In the genomic region with DNA sequence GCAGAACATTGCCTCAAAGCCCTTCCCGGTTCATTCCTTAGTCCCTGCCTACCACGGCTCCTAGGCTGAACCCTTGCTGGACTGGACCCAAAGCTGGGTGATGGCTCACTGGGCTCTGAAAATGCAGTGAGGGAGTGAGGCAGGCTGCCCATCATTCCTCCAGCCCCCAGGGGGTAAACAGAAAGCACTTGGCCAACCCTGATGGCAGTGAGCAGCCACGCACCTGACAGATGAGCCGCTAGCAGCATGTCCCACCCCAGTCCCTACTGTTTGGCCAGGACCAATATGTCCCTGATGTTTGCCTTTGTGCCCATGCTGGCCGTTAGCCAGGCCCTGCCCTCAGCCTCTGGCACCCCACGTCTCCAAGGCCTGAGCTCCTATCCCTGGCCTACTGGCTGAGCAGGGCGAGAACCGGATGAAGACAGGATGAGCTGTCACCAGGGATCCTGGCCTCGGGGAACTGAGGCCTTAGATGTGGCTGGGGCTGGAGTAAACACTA, we compare ENCODE assay signal across 16 cellular contexts. TPM values are rescaled to one million over a fixed set of nuclear protein-coding genes. Genes with fewer than 3 reads are reported as not detected.
DNase-seq lines count a peak whose midpoint lies in the region; ATAC-seq and TF ChIP-seq lines count a peak whose summit lies in the region.
"Had no signal": no experiment of that assay in that cellular context is flagged by ENCODE, and none has a peak within 500 bp of the region (broad histone marks: within the 10 kb centered on the region; RNA-seq: fewer than 3 reads in every experiment).

No MANE protein-coding gene starts in this region.

- intact Hi-C loops in body of pancreas (cut with DNase I): loop anchor here (5.0 kb wide), 1 partner anchor 108 kb away; no protein-coding TSS in a partner anchor
- intact Hi-C loops in mucosa of descending colon (cut with DNase I, micrococcal nuclease): no loop called here

- peaks cover 13% of the 10 kb centered on the region for H3K4me1 Mint-ChIP-seq in activated CD8-positive, alpha-beta T cell treated with anti-CD3 and anti-CD28 coated beads, Interleukin-2, amount 10 ng/mL, durations not matched to agents 7 days and 5 days (ENCODE audit: low read depth)
- H3K4me1 Mint-ChIP-seq: CD14-positive monocyte had no signal

- no peak overlapping the region for H3K27ac Mint-ChIP-seq in activated CD8-positive, alpha-beta T cell treated with anti-CD3 and anti-CD28 coated beads, Interleukin-2, amount 10 ng/mL, durations not matched to agents 7 days and 5 days
- H3K27ac Mint-ChIP-seq: T-helper 1 cell treated with Interleukin-12 subunit alpha and Interleukin-12 subunit beta and Interleukin-4 antibody, amounts not matched to agents 30 μg/mL and 1 μg/mL, for 36 hours had no signal

- no peak for TF ChIP-seq POLR2A in body of pancreas (IDR thresholded peaks at IDR 0.05)

- ATAC-seq in body of pancreas (peak; percentile 69), mucosa of descending colon (peak; percentile 55)
- no peak for ATAC-seq in activated CD8-positive, alpha-beta T cell treated with anti-CD3 and anti-CD28 coated beads, Interleukin-2, amount 10 ng/mL, durations not matched to agents 7 days and 5 days
- ATAC-seq: effector memory CD8-positive, alpha-beta T cell had no signal

- POLR2A ChIA-PET in activated CD8-positive, alpha-beta T cell treated with anti-CD3 and anti-CD28 coated beads, Interleukin-2, amount 10 ng/mL, durations not matched to agents 7 days and 5 days (lab: Charles Lee): no interaction called here

- no peaks in the 10 kb centered on the region for H3K9me3 Mint-ChIP-seq in activated CD8-positive, alpha-beta T cell treated with anti-CD3 and anti-CD28 coated beads, Interleukin-2, amount 10 ng/mL, durations not matched to agents 7 days and 5 days (ENCODE audit: insufficient read depth)
- H3K9me3 Mint-ChIP-seq: CD14-positive monocyte; effector memory CD8-positive, alpha-beta T cell; T-helper 1 cell treated with Interleukin-12 subunit alpha and Interleukin-12 subunit beta and Interleukin-4 antibody, amounts not matched to agents 30 μg/mL and 1 μg/mL, for 36 hours had no signal

- no peaks in the 10 kb centered on the region for H3K36me3 Mint-ChIP-seq in activated CD8-positive, alpha-beta T cell treated with anti-CD3 and anti-CD28 coated beads, Interleukin-2, amount 10 ng/mL, durations not matched to agents 7 days and 5 days (ENCODE audit: low read depth)
- H3K36me3 Mint-ChIP-seq: CD14-positive monocyte had no signal

- peak overlapping the region in 2 of 11 experiments; percentile 19 to 42; a peak in 4 of 22 replicates for H3K9ac ChIP-seq in BLaER1 treated with 17β-estradiol and CSF1 and Interleukin-3, amounts not matched to agents 10 nM and 100 nM

- H3K27me3 ChIP-seq in BLaER1 treated with 17β-estradiol and CSF1 and Interleukin-3, amounts not matched to agents 10 nM and 100 nM: no peaks in the 10 kb centered on the region
- no peaks in the 10 kb centered on the region for H3K27me3 ChIP-seq in body of pancreas
- H3K27me3 ChIP-seq: uterus had no signal

- H3K4me2 ChIP-seq in BLaER1 treated with 17β-estradiol and CSF1 and Interleukin-3, amounts not matched to agents 10 nM and 100 nM: peak overlapping the region; percentile 12 to 79 (median 67); a peak in 20 of 22 replicates

- H3K36me3 ChIP-seq in BLaER1 treated with 17β-estradiol and CSF1 and Interleukin-3, amounts not matched to agents 10 nM and 100 nM: no peaks in the 10 kb centered on the region
- H3K36me3 ChIP-seq in body of pancreas (replicated peaks in 1 of 2; ENCODE audit: insufficient read depth in 1 of 2, low read depth in 2 of 2) (no peaks in the 10 kb centered on the region), mucosa of descending colon (ENCODE audit: low read depth) (no peaks in the 10 kb centered on the region)
- H3K36me3 ChIP-seq: uterus had no signal

- H3K4me3 ChIP-seq in BLaER1 treated with 17β-estradiol and CSF1 and Interleukin-3, amounts not matched to agents 10 nM and 100 nM: no peak overlapping the region
- no peak overlapping the region for H3K4me3 ChIP-seq in body of pancreas
- H3K4me3 ChIP-seq in mucosa of descending colon: no peak overlapping the region
- H3K4me3 ChIP-seq: skin epidermis, uterus had no signal

- 44 to 56% methylated on average over 7 to 9 of the region's 9 CpGs for WGBS in body of pancreas, 2 donors

- H4K20me1 ChIP-seq in BLaER1 treated with 17β-estradiol and CSF1 and Interleukin-3, amounts not matched to agents 10 nM and 100 nM: no peaks in the 10 kb centered on the region

- H3K4me1 ChIP-seq in BLaER1 treated with 17β-estradiol and CSF1 and Interleukin-3, amounts not matched to agents 10 nM and 100 nM: peaks cover 17 to 59% (median 42%) of the 10 kb centered on the region in 10 experiments
- H3K4me1 ChIP-seq in body of pancreas (no peaks in the 10 kb centered on the region), mucosa of descending colon (ENCODE audit: low read depth) (no peaks in the 10 kb centered on the region)
- H3K4me1 ChIP-seq: uterus had no signal

- no peak overlapping the region for H3K4me3 Mint-ChIP-seq in activated CD8-positive, alpha-beta T cell treated with anti-CD3 and anti-CD28 coated beads, Interleukin-2, amount 10 ng/mL, durations not matched to agents 7 days and 5 days
- H3K4me3 Mint-ChIP-seq: CD14-positive monocyte; effector memory CD8-positive, alpha-beta T cell; T-helper 1 cell treated with Interleukin-12 subunit alpha and Interleukin-12 subunit beta and Interleukin-4 antibody, amounts not matched to agents 30 μg/mL and 1 μg/mL, for 36 hours had no signal

- TF ChIP-seq CTCF in body of pancreas (IDR thresholded peaks at IDR 0.05): no peak
- no peak for TF ChIP-seq CTCF in mucosa of descending colon (IDR thresholded peaks at IDR 0.05)

- DNase-seq in M059J (ENCODE audit: low read depth): peak; percentile 95
- peak in 2 of 4 donors; percentile 27 to 53 for DNase-seq in body of pancreas
- DNase-seq in mucosa of descending colon: peak in 2 of 3 donors; percentile 44 to 60
- DNase-seq in NCI-H146 (lab: John Stamatoyannopoulos, UW): no peak
- DNase-seq in hypothalamus (lab: John Stamatoyannopoulos, UW): no peak
- DNase-seq in SKM-1 treated with dmso at 0.1 percent for 144 hours (lab: John Stamatoyannopoulos, UW; ENCODE audit: unreplicated experiment): no peak
- no peak for DNase-seq in activated CD8-positive, alpha-beta T cell treated with anti-CD3 and anti-CD28 coated beads, Interleukin-2, amount 10 ng/mL, durations not matched to agents 7 days and 5 days
- DNase-seq: effector memory CD8-positive, alpha-beta T cell; hippocampal formation; MV-4-11; NK-92 treated with Interleukin-12 subunit alpha and Interleukin-12 subunit beta, amount 100 ng/mL, for 24 hours; uterus had no signal

- CTCF ChIA-PET in activated CD8-positive, alpha-beta T cell treated with anti-CD3 and anti-CD28 coated beads, Interleukin-2, amount 10 ng/mL, durations not matched to agents 7 days and 5 days (lab: Charles Lee): interaction anchor here (1.0 to 1.5 kb wide), 2 partner anchors 9 to 13 kb away, joined by 3 to 4 read pairs; no protein-coding TSS in a partner anchor

- H3K27ac ChIP-seq in BLaER1 treated with 17β-estradiol and CSF1 and Interleukin-3, amounts not matched to agents 10 nM and 100 nM: peak overlapping the region in 4 of 11 experiments; percentile 7 to 45 (median 24); a peak in 4 of 22 replicates
- H3K27ac ChIP-seq in body of pancreas: peak overlapping the region in 1 of 4 donors; percentile 11
- H3K27ac ChIP-seq: uterus had no signal

- H3K9me3 ChIP-seq in BLaER1 treated with 17β-estradiol and CSF1 and Interleukin-3, amounts not matched to agents 10 nM and 100 nM (replicated peaks in 1 of 11): peaks cover 0 to 8% (median 0%) of the 10 kb centered on the region in 11 experiments; a peak in 1 of 22 replicates
- no peaks in the 10 kb centered on the region for H3K9me3 ChIP-seq in body of pancreas
- no peaks in the 10 kb centered on the region for H3K9me3 ChIP-seq in mucosa of descending colon

- H3K27me3 Mint-ChIP-seq in activated CD8-positive, alpha-beta T cell treated with anti-CD3 and anti-CD28 coated beads, Interleukin-2, amount 10 ng/mL, durations not matched to agents 7 days and 5 days (ENCODE audit: low read depth): peaks cover 19% of the 10 kb centered on the region

RNA-seq across cellular contexts. Expression of gene BAK1, which starts 19.4 kb away (rescaled TPM):
- total RNA-seq in M059J (2014; rRNA removed; shearing (Covaris generic)): 34.0 and 43.7 TPM in 2 replicates
- total RNA-seq in body of pancreas (1 to 10 TPM; 2.3 to 5.7 TPM), mucosa of descending colon (10 to 100 TPM; 57.1 to 97.9 (median 90.5) TPM)
- 10 to 100 TPM; 76.0 to 76.2 TPM for total RNA-seq in activated CD8-positive, alpha-beta T cell treated with anti-CD3 and anti-CD28 coated beads, Interleukin-2, amount 10 ng/mL, durations not matched to agents 7 days and 5 days

RNA-seq across cellular contexts. Expression of gene ITPR3, which starts 21.7 kb away (rescaled TPM):
- 21.9 and 40.3 TPM in 2 replicates for total RNA-seq in M059J (2014; rRNA removed; shearing (Covaris generic))
- 10 to 100 TPM; 17.5 to 25.9 TPM for total RNA-seq in body of pancreas
- 100 to 1,000 TPM in 2 of 3 donors, 10 to 100 TPM in 1; 60.2 to 111 (median 103) TPM for total RNA-seq in mucosa of descending colon
- 10 to 100 TPM; 57.8 to 59.3 TPM for total RNA-seq in activated CD8-positive, alpha-beta T cell treated with anti-CD3 and anti-CD28 coated beads, Interleukin-2, amount 10 ng/mL, durations not matched to agents 7 days and 5 days

Comparison
In these comparisons a context has a peak if more than half of its experiments do, and no peak if none do; other contexts are left out.
1. DNase-seq: peak in M059J (single experiment) and mucosa of descending colon (2 of 3); none in NCI-H146 (single experiment), hypothalamus (0 of 51), SKM-1 treated with dmso at 0.1 percent for 144 hours (single experiment) and activated CD8-positive, alpha-beta T cell treated with anti-CD3 and anti-CD28 coated beads, Interleukin-2, amount 10 ng/mL, durations not matched to agents 7 days and 5 days (single experiment).